Comparison of ENCODE assay signal across 10 cellular contexts in genomic region chr13:98517576-98518310, GRCh38. TPM values are rescaled to one million over a fixed set of nuclear protein-coding genes. Genes with fewer than 3 reads are reported as not detected.
DNase-seq lines count a peak whose midpoint lies in the region; ATAC-seq and TF ChIP-seq lines count a peak whose summit lies in the region.
"Had no signal": no experiment of that assay in that cellular context is flagged by ENCODE, and none has a peak within 500 bp of the region (broad histone marks: within the 10 kb centered on the region; RNA-seq: fewer than 3 reads in every experiment).

No MANE protein-coding gene starts in this region.

- intact Hi-C loops in CD8-positive, alpha-beta T cell (cut with DNase I, micrococcal nuclease): no loop called here
- intact Hi-C loops in stomach (cut with DNase I; ENCODE audit: low total_unique reads): no loop called here

- CTCF ChIA-PET in CD8-positive, alpha-beta T cell (lab: Charles Lee): no interaction called here

- H3K4me1 ChIP-seq in CD8-positive, alpha-beta T cell (ENCODE audit: insufficient read depth, low read length): peaks cover 26% of the 10 kb centered on the region
- H3K4me1 ChIP-seq in OCI-LY3 (ENCODE audit: low read length) (peaks cover 68% of the 10 kb centered on the region), stomach (peaks cover 22 to 79% (median 45%) of the 10 kb centered on the region in 4 donors)
- H3K4me1 ChIP-seq in effector memory CD4-positive, alpha-beta T cell (ENCODE audit: control insufficient read depth, insufficient read depth, low read length, poor library complexity, severe bottlenecking): peaks cover 47% of the 10 kb centered on the region

- TF ChIP-seq POLR2A in stomach (IDR thresholded peaks at IDR 0.05): no peak

- POLR2A ChIA-PET in CD8-positive, alpha-beta T cell (lab: Charles Lee): interaction anchor here (1.2 kb wide), 1 partner anchor 41 kb away, joined by 3 read pairs; no protein-coding TSS in a partner anchor

- H3K9me3 Mint-ChIP-seq in CD8-positive, alpha-beta T cell: no peaks in the 10 kb centered on the region

- DNase-seq in CD8-positive, alpha-beta T cell: peak in 1 of 7 experiments; percentile 17
- DNase-seq in effector memory CD4-positive, alpha-beta T cell: peak; percentile 49 to 52 (median 50)
- DNase-seq in ecto neural progenitor cell (ENCODE audit: low spot score) (no peak), stomach (no peak)
- no peak for DNase-seq in effector CD8-positive, alpha-beta T cell (lab: John Stamatoyannopoulos, UW)
- DNase-seq: activated CD8-positive, alpha-beta memory T cell treated with anti-CD3 and anti-CD28 coated beads, Interleukin-2, amount 50 U/mL, for 4 hours had no signal

- no peak overlapping the region for H3K4me3 Mint-ChIP-seq in CD8-positive, alpha-beta T cell

- peak; percentile 70 for ATAC-seq in CD8-positive, alpha-beta T cell
- ATAC-seq in GM19463 (IDR thresholded peaks at IDR 0.05; ENCODE audit: unreplicated experiment) (peak; percentile 47), HG03045 (IDR thresholded peaks at IDR 0.05; ENCODE audit: unreplicated experiment) (no peak)
- ATAC-seq: Panc1 had no signal

- TF ChIP-seq CTCF in CD8-positive, alpha-beta T cell (IDR thresholded peaks at IDR 0.05): no peak
- TF ChIP-seq CTCF in OCI-LY3 (IDR thresholded peaks at IDR 0.05; ENCODE audit: low read depth, low read length): no peak
- TF ChIP-seq CTCF in stomach (IDR thresholded peaks at IDR 0.05): no peak

- H2AFZ ChIP-seq in OCI-LY3 (ENCODE audit: low read depth, low read length): no peak overlapping the region

- H3K79me2 ChIP-seq in OCI-LY3 (ENCODE audit: low read length): peaks cover 77% of the 10 kb centered on the region

- H4K20me1 ChIP-seq in OCI-LY3 (ENCODE audit: insufficient read depth, low read length): peaks cover 87% of the 10 kb centered on the region

- TF ChIP-seq EP300 in stomach (IDR thresholded peaks at IDR 0.05): no peak

- no peaks in the 10 kb centered on the region for H3K36me3 ChIP-seq in CD8-positive, alpha-beta T cell (ENCODE audit: insufficient read depth, low read length)
- peaks cover 13% of the 10 kb centered on the region for H3K36me3 ChIP-seq in OCI-LY3 (replicated peaks; ENCODE audit: low read depth, low read length)
- H3K36me3 ChIP-seq in effector memory CD4-positive, alpha-beta T cell (ENCODE audit: control insufficient read depth, insufficient read depth, low read length): no peaks in the 10 kb centered on the region
- peaks cover 0 to 30% (median 12%) of the 10 kb centered on the region in 4 donors for H3K36me3 ChIP-seq in stomach

- H3K9ac ChIP-seq in OCI-LY3 (ENCODE audit: low read length): no peak overlapping the region; the same call in 1 of the 2 replicates

- H3K9me3 ChIP-seq in CD8-positive, alpha-beta T cell (ENCODE audit: low read length): no peaks in the 10 kb centered on the region
- H3K9me3 ChIP-seq in OCI-LY3 (ENCODE audit: insufficient read depth, low read length) (no peaks in the 10 kb centered on the region), stomach (no peaks in the 10 kb centered on the region)
- no peaks in the 10 kb centered on the region for H3K9me3 ChIP-seq in effector memory CD4-positive, alpha-beta T cell (ENCODE audit: control insufficient read depth, low read length)

- no peaks in the 10 kb centered on the region for H3K27me3 ChIP-seq in CD8-positive, alpha-beta T cell (ENCODE audit: insufficient read depth, low read length)
- no peaks in the 10 kb centered on the region for H3K27me3 ChIP-seq in OCI-LY3 (ENCODE audit: low read depth, low read length)
- H3K27me3 ChIP-seq in effector memory CD4-positive, alpha-beta T cell (replicated peaks; ENCODE audit: control insufficient read depth, insufficient read depth, low read length, poor library complexity, severe bottlenecking): no peaks in the 10 kb centered on the region
- H3K27me3 ChIP-seq in stomach: no peaks in the 10 kb centered on the region

- peaks cover 79% of the 10 kb centered on the region for H3K4me1 Mint-ChIP-seq in CD8-positive, alpha-beta T cell (ENCODE audit: low read depth)

- H3K27me3 Mint-ChIP-seq in CD8-positive, alpha-beta T cell (ENCODE audit: low read depth): no peaks in the 10 kb centered on the region

- 84 to 90% (median 85%) methylated on average over 6 of the region's 6 CpGs for WGBS in stomach, 5 donors

- H3K4me2 ChIP-seq in OCI-LY3 (ENCODE audit: low read length): peak overlapping the region; percentile 75

- peak overlapping the region; percentile 47 for H3K27ac Mint-ChIP-seq in CD8-positive, alpha-beta T cell

- no peak overlapping the region for H3K4me3 ChIP-seq in CD8-positive, alpha-beta T cell (ENCODE audit: low read depth, low read length)
- H3K4me3 ChIP-seq in OCI-LY3 (ENCODE audit: low read length) (peak overlapping the region; percentile 31), stomach (no peak overlapping the region)
- H3K4me3 ChIP-seq in effector memory CD4-positive, alpha-beta T cell (ENCODE audit: insufficient read depth, low read depth, low read length, poor library complexity, severe bottlenecking): no peak overlapping the region

- H3K27ac ChIP-seq in CD8-positive, alpha-beta T cell (ENCODE audit: low read depth, low read length): no peak overlapping the region
- H3K27ac ChIP-seq in OCI-LY3 (ENCODE audit: low read length) (peak overlapping the region; percentile 49), stomach (peak overlapping the region in 2 of 5 donors; percentile 18 to 64)
- H3K27ac ChIP-seq in effector memory CD4-positive, alpha-beta T cell (ENCODE audit: insufficient read depth, low read length, poor library complexity, severe bottlenecking): peak overlapping the region; percentile 56

- H3K36me3 Mint-ChIP-seq in CD8-positive, alpha-beta T cell: peaks cover 48% of the 10 kb centered on the region

RNA-seq across cellular contexts. Expression of gene STK24, which starts 59.2 kb away (rescaled TPM):
- total RNA-seq in CD8-positive, alpha-beta T cell: 10 to 100 TPM; 69.9 to 71.5 TPM
- total RNA-seq in stomach: 100 to 1,000 TPM in 1 of 5 donors, 10 to 100 TPM in 4; 33.0 to 104 (median 58.9) TPM
- polyA plus RNA-seq in stomach: 100 to 1,000 TPM in 1 of 3 donors, 10 to 100 TPM in 2; 59.2 to 139 (median 59.8) TPM

Comparison
In these comparisons a context has a peak if more than half of its experiments do, and no peak if none do; other contexts are left out.
1. DNase-seq: peak in effector memory CD4-positive, alpha-beta T cell (3 of 3); none in ecto neural progenitor cell (single experiment), effector CD8-positive, alpha-beta T cell (single experiment) and stomach (single experiment).